ENCODE assay signal across 1 cellular context in the genomic region with DNA sequence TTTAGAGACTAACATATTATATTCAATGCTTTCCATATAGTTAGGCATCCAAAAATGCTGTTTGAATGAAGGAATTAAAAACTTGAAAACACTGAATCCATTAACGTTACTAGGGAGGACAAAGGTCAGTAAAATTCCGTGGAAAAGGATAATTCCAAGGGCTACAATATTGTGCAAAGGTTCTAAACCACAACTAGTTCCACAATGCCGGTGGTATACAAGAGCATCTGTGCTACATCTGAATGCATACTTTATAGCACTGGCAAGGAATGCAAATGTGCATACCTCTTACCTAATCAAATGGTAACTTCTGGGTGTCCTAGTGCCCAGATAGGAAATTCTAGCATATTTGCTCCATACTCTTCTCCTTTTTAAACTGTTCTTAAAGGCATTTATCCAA.
TF ChIP-seq lines count a peak whose summit lies in the region.

No MANE protein-coding gene starts in this region.

TF ChIP-seq in IMR-90, 13 proteins besides CTCF, POLR2A, EP300 and RAD21 (continued from another document):
- TF ChIP-seq, protein P1, sequence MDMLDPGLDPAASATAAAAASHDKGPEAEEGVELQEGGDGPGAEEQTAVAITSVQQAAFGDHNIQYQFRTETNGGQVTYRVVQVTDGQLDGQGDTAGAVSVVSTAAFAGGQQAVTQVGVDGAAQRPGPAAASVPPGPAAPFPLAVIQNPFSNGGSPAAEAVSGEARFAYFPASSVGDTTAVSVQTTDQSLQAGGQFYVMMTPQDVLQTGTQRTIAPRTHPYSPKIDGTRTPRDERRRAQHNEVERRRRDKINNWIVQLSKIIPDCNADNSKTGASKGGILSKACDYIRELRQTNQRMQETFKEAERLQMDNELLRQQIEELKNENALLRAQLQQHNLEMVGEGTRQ (IDR thresholded peaks at IDR 0.05; ENCODE audit: low read depth, low read length) = no peak
- TF ChIP-seq RCOR1 (IDR thresholded peaks at IDR 0.05; ENCODE audit: insufficient replicate concordance, low read length) = no peak
- TF ChIP-seq BHLHE40 (IDR thresholded peaks at IDR 0.05; ENCODE audit: low read depth, low read length) = no peak
- TF ChIP-seq, protein P2, sequence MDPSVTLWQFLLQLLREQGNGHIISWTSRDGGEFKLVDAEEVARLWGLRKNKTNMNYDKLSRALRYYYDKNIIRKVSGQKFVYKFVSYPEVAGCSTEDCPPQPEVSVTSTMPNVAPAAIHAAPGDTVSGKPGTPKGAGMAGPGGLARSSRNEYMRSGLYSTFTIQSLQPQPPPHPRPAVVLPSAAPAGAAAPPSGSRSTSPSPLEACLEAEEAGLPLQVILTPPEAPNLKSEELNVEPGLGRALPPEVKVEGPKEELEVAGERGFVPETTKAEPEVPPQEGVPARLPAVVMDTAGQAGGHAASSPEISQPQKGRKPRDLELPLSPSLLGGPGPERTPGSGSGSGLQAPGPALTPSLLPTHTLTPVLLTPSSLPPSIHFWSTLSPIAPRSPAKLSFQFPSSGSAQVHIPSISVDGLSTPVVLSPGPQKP (IDR thresholded peaks at IDR 0.05; ENCODE audit: borderline replicate concordance, low read depth, low read length) = no peak
- TF ChIP-seq MXI1 (IDR thresholded peaks at IDR 0.05; ENCODE audit: borderline replicate concordance, low read depth, low read length) = no peak
- no peak for TF ChIP-seq MAFK (IDR thresholded peaks at IDR 0.05; ENCODE audit: low read depth, low read length)
TF ChIP-seq in IMR-90: peak in this region for 0.
